ENCODE assay signal across 25 cellular contexts in genomic region chr22:17906978-17907730, GRCh38.
DNase-seq lines count a peak whose midpoint lies in the region; ATAC-seq and TF ChIP-seq lines count a peak whose summit lies in the region.
"Had no signal": no experiment of that assay in that cellular context is flagged by ENCODE, and none has a peak within 500 bp of the region (broad histone marks: within the 10 kb centered on the region; RNA-seq: fewer than 3 reads in every experiment).

No MANE protein-coding gene starts in this region.

- no peak overlapping the region for H2AFZ ChIP-seq in parathyroid adenoma

- CTCF ChIA-PET in HEK293 (lab: Yijun Ruan, JAX): interaction anchor here (0.5 to 4.4 kb wide), 3 partner anchors 13 to 169 kb away, joined by 3 to 26 read pairs (median 3); no protein-coding TSS in a partner anchor

- POLR2A ChIA-PET in HEK293 (lab: Yijun Ruan, JAX): no interaction called here

- WGBS in lower leg skin, 2 donors: 65% methylated on average over 16 of the region's 16 CpGs
- 82 to 88% methylated on average over 16 of the region's 16 CpGs for WGBS in upper lobe of left lung, 2 donors

- peak overlapping the region; percentile 15 for H3K4me2 ChIP-seq in parathyroid adenoma (ENCODE audit: low read length)

- H3K36me3 ChIP-seq in HEK293 (ENCODE audit: control insufficient read depth in 2 of 2, insufficient read depth in 1 of 2, low read length in 2 of 2) (peaks cover 0 to 53% of the 10 kb centered on the region in 2 experiments; a peak in 1 of 3 replicates), parathyroid adenoma (ENCODE audit: control insufficient read depth, insufficient read depth, low read length) (no peaks in the 10 kb centered on the region), upper lobe of left lung (peaks cover 0 to 18% (median 2%) of the 10 kb centered on the region in 4 donors)

- H3K27me3 ChIP-seq in parathyroid adenoma (ENCODE audit: control insufficient read depth, insufficient read depth, low read length) (no peaks in the 10 kb centered on the region), upper lobe of left lung (no peaks in the 10 kb centered on the region)
- H3K27me3 ChIP-seq: Peyer's patch, thyroid gland had no signal

- H3K36me3 Mint-ChIP-seq in endothelial cell (ENCODE audit: low read depth, unreplicated experiment): peaks cover 26% of the 10 kb centered on the region
- H3K36me3 Mint-ChIP-seq: natural killer cell treated with Interleukin-12 subunit alpha and Interleukin-12 subunit beta and Interleukin-15 and Interleukin-18, amount 100 ng/mL, for 72 hours had no signal

- no peaks in the 10 kb centered on the region for H3K9me3 Mint-ChIP-seq in endothelial cell (ENCODE audit: unreplicated experiment)
- H3K9me3 Mint-ChIP-seq: activated T-helper 1 cell treated with anti-CD3 and anti-CD28 coated beads, Interleukin-12 subunit alpha, Interleukin-12 subunit beta, Interleukin-2, Interleukin-4 antibody, amounts not matched to agents 30 ng/mL and 10 ng/mL and 1 ng/mL, durations not matched to agents 14 hours and 24 hours and 36 hours; CD8-positive, alpha-beta memory T cell; natural killer cell treated with Interleukin-12 subunit alpha and Interleukin-12 subunit beta and Interleukin-15 and Interleukin-18, amount 100 ng/mL, for 72 hours had no signal

- no peak for TF ChIP-seq POLR2A in lower leg skin (IDR thresholded peaks at IDR 0.05)
- no peak for TF ChIP-seq POLR2A in upper lobe of left lung (IDR thresholded peaks at IDR 0.05)

- H3K4me3 Mint-ChIP-seq in endothelial cell (ENCODE audit: unreplicated experiment): peak overlapping the region; percentile 40
- H3K4me3 Mint-ChIP-seq: activated naive CD8-positive, alpha-beta T cell; activated T-helper 1 cell treated with anti-CD3 and anti-CD28 coated beads, Interleukin-12 subunit alpha, Interleukin-12 subunit beta, Interleukin-2, Interleukin-4 antibody, amounts not matched to agents 30 ng/mL and 10 ng/mL and 1 ng/mL, durations not matched to agents 14 hours and 24 hours and 36 hours; CD8-positive, alpha-beta memory T cell; natural killer cell treated with Interleukin-12 subunit alpha and Interleukin-12 subunit beta and Interleukin-15 and Interleukin-18, amount 100 ng/mL, for 72 hours; T-helper 17 cell had no signal

- TF ChIP-seq EP300 in upper lobe of left lung (IDR thresholded peaks at IDR 0.05): no peak

- peak; percentile 78 for DNase-seq in NCI-H82 (lab: John Stamatoyannopoulos, UW)
- DNase-seq in endothelial cell (ENCODE audit: low spot score): no peak
- DNase-seq in stimulated activated naive CD4-positive, alpha-beta T cell (lab: John Stamatoyannopoulos, UW): no peak
- DNase-seq in lower leg skin (ENCODE audit: low spot score in 2 of 2): no peak
- no peak for DNase-seq in T1000 (lab: John Stamatoyannopoulos, UW)
- no peak for DNase-seq in upper lobe of left lung
- DNase-seq: activated CD4-positive, alpha-beta T cell treated with anti-CD3 and anti-CD28 coated beads, Interleukin-2, amount 50 U/mL, for 1 hour; CD8-positive, alpha-beta memory T cell; DMS53; effector CD4-positive, alpha-beta T cell; erythroblast; GDM1; kidney glomerular epithelial cell; NCI-H1092; NCI-H2029; NK-92 treated with Interleukin-12 subunit alpha and Interleukin-12 subunit beta, amount 100 ng/mL, for 24 hours; Peyer's patch; T-helper 17 cell had no signal

- H3K9me3 ChIP-seq in HEK293 (ENCODE audit: control insufficient read depth, insufficient read depth, low read depth, low read length): no peaks in the 10 kb centered on the region
- H3K9me3 ChIP-seq in parathyroid adenoma (ENCODE audit: control insufficient read depth, low read length): no peaks in the 10 kb centered on the region
- H3K9me3 ChIP-seq in upper lobe of left lung: no peaks in the 10 kb centered on the region
- H3K9me3 ChIP-seq: Peyer's patch, thyroid gland had no signal

- no peak for ATAC-seq in upper lobe of left lung (ENCODE audit: low FRiP score in 2 of 2)
- ATAC-seq: natural killer cell treated with Interleukin-12 subunit alpha and Interleukin-12 subunit beta and Interleukin-15 and Interleukin-18, amount 100 ng/mL, for 72 hours; T-helper 17 cell had no signal

- no peak for TF ChIP-seq CTCF in HEK293 (tag by site-specific recombination; IDR thresholded peaks at IDR 0.05)
- TF ChIP-seq CTCF in endothelial cell (IDR thresholded peaks at IDR 0.05; ENCODE audit: unreplicated experiment): no peak
- no peak for TF ChIP-seq CTCF in parathyroid adenoma (IDR thresholded peaks at IDR 0.05)
- TF ChIP-seq CTCF in lower leg skin (IDR thresholded peaks at IDR 0.05): no peak
- no peak for TF ChIP-seq CTCF in upper lobe of left lung (IDR thresholded peaks at IDR 0.05)

- H3K27ac Mint-ChIP-seq in endothelial cell (ENCODE audit: unreplicated experiment): no peak overlapping the region
- H3K27ac Mint-ChIP-seq: activated naive CD8-positive, alpha-beta T cell; activated T-helper 1 cell treated with anti-CD3 and anti-CD28 coated beads, Interleukin-12 subunit alpha, Interleukin-12 subunit beta, Interleukin-2, Interleukin-4 antibody, amounts not matched to agents 30 ng/mL and 10 ng/mL and 1 ng/mL, durations not matched to agents 14 hours and 24 hours and 36 hours; natural killer cell treated with Interleukin-12 subunit alpha and Interleukin-12 subunit beta and Interleukin-15 and Interleukin-18, amount 100 ng/mL, for 72 hours; T-helper 17 cell had no signal

- H3K4me1 Mint-ChIP-seq in endothelial cell (ENCODE audit: unreplicated experiment): peaks cover 51% of the 10 kb centered on the region

- H3K4me1 ChIP-seq in HEK293 (ENCODE audit: control insufficient read depth, insufficient read depth, low read length): peaks cover 6% of the 10 kb centered on the region
- H3K4me1 ChIP-seq in parathyroid adenoma: peaks cover 39% of the 10 kb centered on the region
- H3K4me1 ChIP-seq in upper lobe of left lung: peaks cover 6 to 21% (median 12%) of the 10 kb centered on the region in 4 donors

- no peak overlapping the region for H3K4me3 ChIP-seq in HEK293 (ENCODE audit: low read depth, low read length)
- no peak overlapping the region for H3K4me3 ChIP-seq in parathyroid adenoma (ENCODE audit: low read depth, low read length)
- H3K4me3 ChIP-seq in lower leg skin (ENCODE audit: low read depth, poor library complexity, severe bottlenecking): no peak overlapping the region
- H3K4me3 ChIP-seq in upper lobe of left lung: no peak overlapping the region
- H3K4me3 ChIP-seq: Peyer's patch, SK-N-MC, thyroid gland had no signal

- intact Hi-C loops in lower leg skin (cut with DNase I; ENCODE audit: low total_unique reads): no loop called here

- no peak overlapping the region for H3K9ac ChIP-seq in parathyroid adenoma

- H3K27me3 Mint-ChIP-seq in endothelial cell (ENCODE audit: unreplicated experiment): peaks cover 10% of the 10 kb centered on the region
- H3K27me3 Mint-ChIP-seq: activated naive CD8-positive, alpha-beta T cell; CD8-positive, alpha-beta memory T cell; natural killer cell treated with Interleukin-12 subunit alpha and Interleukin-12 subunit beta and Interleukin-15 and Interleukin-18, amount 100 ng/mL, for 72 hours; T-helper 17 cell had no signal

- peaks cover 34% of the 10 kb centered on the region for H3K79me2 ChIP-seq in parathyroid adenoma

- H3K27ac ChIP-seq in HEK293 (ENCODE audit: extremely low read depth, low read depth, low read length) (no peak overlapping the region), parathyroid adenoma (peak overlapping the region; percentile 96), upper lobe of left lung (no peak overlapping the region)
- H3K27ac ChIP-seq: Peyer's patch, SK-N-MC had no signal

TF ChIP-seq in HEK293, 187 proteins besides CTCF, POLR2A, EP300 and RAD21:
- TF ChIP-seq, protein P1, sequence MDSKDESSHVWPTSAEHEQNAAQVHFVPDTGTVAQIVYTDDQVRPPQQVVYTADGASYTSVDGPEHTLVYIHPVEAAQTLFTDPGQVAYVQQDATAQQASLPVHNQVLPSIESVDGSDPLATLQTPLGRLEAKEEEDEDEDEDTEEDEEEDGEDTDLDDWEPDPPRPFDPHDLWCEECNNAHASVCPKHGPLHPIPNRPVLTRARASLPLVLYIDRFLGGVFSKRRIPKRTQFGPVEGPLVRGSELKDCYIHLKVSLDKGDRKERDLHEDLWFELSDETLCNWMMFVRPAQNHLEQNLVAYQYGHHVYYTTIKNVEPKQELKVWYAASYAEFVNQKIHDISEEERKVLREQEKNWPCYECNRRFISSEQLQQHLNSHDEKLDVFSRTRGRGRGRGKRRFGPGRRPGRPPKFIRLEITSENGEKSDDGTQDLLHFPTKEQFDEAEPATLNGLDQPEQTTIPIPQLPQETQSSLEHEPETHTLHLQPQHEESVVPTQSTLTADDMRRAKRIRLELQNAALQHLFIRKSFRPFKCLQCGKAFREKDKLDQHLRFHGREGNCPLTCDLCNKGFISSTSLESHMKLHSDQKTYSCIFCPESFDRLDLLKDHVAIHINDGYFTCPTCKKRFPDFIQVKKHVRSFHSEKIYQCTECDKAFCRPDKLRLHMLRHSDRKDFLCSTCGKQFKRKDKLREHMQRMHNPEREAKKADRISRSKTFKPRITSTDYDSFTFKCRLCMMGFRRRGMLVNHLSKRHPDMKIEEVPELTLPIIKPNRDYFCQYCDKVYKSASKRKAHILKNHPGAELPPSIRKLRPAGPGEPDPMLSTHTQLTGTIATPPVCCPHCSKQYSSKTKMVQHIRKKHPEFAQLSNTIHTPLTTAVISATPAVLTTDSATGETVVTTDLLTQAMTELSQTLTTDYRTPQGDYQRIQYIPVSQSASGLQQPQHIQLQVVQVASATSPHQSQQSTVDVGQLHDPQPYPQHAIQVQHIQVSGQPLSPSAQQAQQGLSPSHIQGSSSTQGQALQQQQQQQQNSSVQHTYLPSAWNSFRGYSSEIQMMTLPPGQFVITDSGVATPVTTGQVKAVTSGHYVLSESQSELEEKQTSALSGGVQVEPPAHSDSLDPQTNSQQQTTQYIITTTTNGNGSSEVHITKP (tag by site-specific recombination; IDR thresholded peaks at IDR 0.05): peak; percentile 70
- TF ChIP-seq ZNF514 (tag by site-specific recombination; IDR thresholded peaks at IDR 0.05): no peak
